In the genomic region with DNA sequence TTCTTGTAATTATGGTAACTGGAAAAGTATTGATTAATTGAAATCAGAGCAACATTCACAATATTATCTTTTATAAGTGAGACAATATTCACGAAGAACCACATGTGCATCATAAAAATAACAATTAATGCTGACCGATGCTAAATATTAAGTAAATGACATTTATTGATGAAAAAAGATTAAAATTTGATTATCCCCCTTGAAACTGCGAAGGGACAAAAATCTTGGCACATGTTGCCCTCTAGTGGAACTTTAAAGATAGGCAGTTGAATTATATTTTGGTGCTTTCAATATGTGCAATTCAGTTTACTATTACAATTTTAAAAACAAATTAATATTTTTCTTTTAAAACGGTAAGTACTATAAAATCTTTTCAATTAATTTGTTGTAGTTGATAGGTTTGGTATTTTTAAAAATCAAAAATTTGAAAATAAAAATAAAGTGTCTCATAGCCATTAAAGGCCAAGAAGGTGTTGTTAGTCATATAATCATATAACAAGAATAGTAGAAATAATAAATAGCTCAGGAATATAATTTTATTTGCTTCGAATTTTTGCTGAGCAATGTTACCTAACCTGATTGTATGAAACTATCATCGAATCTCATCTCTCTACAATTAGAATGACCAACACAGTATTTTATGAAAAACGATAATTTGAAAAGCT, we compare ENCODE assay signal across 9 cellular contexts.
DNase-seq lines count a peak whose midpoint lies in the region; TF ChIP-seq lines count a peak whose summit lies in the region.
"Had no signal": no experiment of that assay in that cellular context is flagged by ENCODE, and none has a peak within 500 bp of the region (broad histone marks: within the 10 kb centered on the region; RNA-seq: fewer than 3 reads in every experiment).

No MANE protein-coding gene starts in this region.

- TF ChIP-seq CTCF in LNCaP clone FGC (IDR thresholded peaks at IDR 0.05; ENCODE audit: control insufficient read depth, extremely low read depth, insufficient read depth): peak; percentile 62

- peak; percentile 10 for DNase-seq in DMS53 (lab: John Stamatoyannopoulos, UW)
- no peak for DNase-seq in DMS53 treated with DMSO at 0.1 percent for 48 hours (lab: John Stamatoyannopoulos, UW; ENCODE audit: unreplicated experiment)
- DNase-seq in LNCaP clone FGC (ENCODE audit: low read depth): no peak
- peak; percentile 9 for DNase-seq in cerebellum (ENCODE audit: low spot score)
- DNase-seq in pons (ENCODE audit: low spot score): peak; percentile 13
- DNase-seq in NCI-H128 (lab: John Stamatoyannopoulos, UW; ENCODE audit: unreplicated experiment): no peak
- DNase-seq in NCI-H1436 (lab: John Stamatoyannopoulos, UW): no peak
- DNase-seq in stimulated activated CD4-positive, alpha-beta T cell treated with anti-CD3 and anti-CD28 coated beads, Interleukin-2, amount 100 ng/mL, for 48 hours: no peak

- no peak overlapping the region for H3K4me3 ChIP-seq in LNCaP clone FGC (ENCODE audit: low read depth, low read length)
- H3K4me3 ChIP-seq: BLaER1 treated with 17β-estradiol and CSF1 and Interleukin-3, amounts not matched to agents 10 nM and 100 nM had no signal

Comparison
In these comparisons a context has a peak if more than half of its experiments do, and no peak if none do; other contexts are left out.
1. DNase-seq: peak in DMS53 (single experiment), cerebellum (single experiment) and pons (single experiment); none in DMS53 treated with DMSO at 0.1 percent for 48 hours (single experiment), LNCaP clone FGC (single experiment), NCI-H128 (single experiment), NCI-H1436 (single experiment) and stimulated activated CD4-positive, alpha-beta T cell treated with anti-CD3 and anti-CD28 coated beads, Interleukin-2, amount 100 ng/mL, for 48 hours (0 of 2).